In the genomic region with DNA sequence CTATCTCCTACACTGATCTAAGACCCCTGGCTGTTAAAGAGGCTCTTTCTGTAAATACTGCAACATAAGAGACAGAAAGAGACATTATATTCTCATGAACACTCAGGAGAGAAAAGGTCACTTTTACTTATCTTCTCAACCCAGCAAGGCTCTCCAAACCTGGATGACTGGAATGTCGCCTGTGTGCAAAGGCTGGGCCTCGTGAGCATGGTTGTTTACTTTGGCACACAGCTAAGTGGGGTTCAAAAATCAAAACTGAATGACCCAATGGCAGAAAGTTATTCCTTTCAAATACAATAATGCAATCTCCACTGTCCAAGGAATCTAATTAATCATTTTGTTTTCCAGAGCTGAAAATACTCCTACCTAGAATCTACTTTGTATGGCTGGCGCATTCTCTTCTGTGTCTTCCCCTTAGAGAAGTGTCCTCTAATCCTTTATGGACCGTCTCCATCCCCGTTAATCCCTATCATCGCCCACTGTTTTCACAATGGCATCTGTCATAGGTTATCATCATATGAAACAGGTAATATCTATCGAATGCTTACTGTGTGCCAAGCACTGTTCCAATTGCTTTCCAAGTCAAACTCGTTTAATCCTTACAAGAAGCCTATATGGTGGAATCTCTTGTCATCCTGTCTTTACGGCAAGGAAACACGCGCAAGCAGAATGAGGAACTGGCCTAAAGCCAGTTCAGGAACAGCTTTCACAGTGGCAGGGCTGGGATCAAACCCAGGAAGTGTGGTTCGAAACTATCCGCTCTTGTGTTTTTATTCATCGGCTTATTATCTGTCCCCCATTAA, we compare ENCODE assay signal across 8 cellular contexts.
A peak's percentile ranks its signal among the peaks of the same experiment; 100 is the strongest.
DNase-seq lines count a peak whose midpoint lies in the region; ATAC-seq and TF ChIP-seq lines count a peak whose summit lies in the region.

No MANE protein-coding gene starts in this region.

- peak overlapping the region; percentile 95 for H3K4me2 ChIP-seq in BLaER1
- H3K4me2 ChIP-seq in KMS-11: peak overlapping the region; percentile 72

- peaks cover 32% of the 10 kb centered on the region; the same call in 1 of the 2 replicates for H3K79me2 ChIP-seq in KMS-11 (ENCODE audit: insufficient read depth, low read depth)

- H3K27me3 ChIP-seq in BLaER1 (no peaks in the 10 kb centered on the region), KMS-11 (ENCODE audit: insufficient read depth, low read depth) (no peaks in the 10 kb centered on the region), brain microvascular endothelial cell (replicated peaks) (no peaks in the 10 kb centered on the region), muscle layer of colon (ENCODE audit: control insufficient read depth in 1 of 2, insufficient read depth in 2 of 2, low read length in 2 of 2) (no peaks in the 10 kb centered on the region)

- H3K27ac ChIP-seq in BLaER1 (no peak overlapping the region), KMS-11 (no peak overlapping the region), brain microvascular endothelial cell (no peak overlapping the region), muscle layer of colon (ENCODE audit: low read depth, low read length) (no peak overlapping the region)

- ATAC-seq in HG03571 (IDR thresholded peaks at IDR 0.05; ENCODE audit: unreplicated experiment): no peak

- H3K4me3 ChIP-seq in BLaER1 (peak overlapping the region; percentile 94), KMS-11 (IDR thresholded peaks at IDR 0.05; ENCODE audit: insufficient read depth, low read depth, low read length) (no peak overlapping the region), brain microvascular endothelial cell (ENCODE audit: low read depth, low read length) (peak overlapping the region; percentile 88), muscle layer of colon (ENCODE audit: low read depth in 1 of 2, low read length in 2 of 2) (peak overlapping the region in 1 of 2 donors; percentile 96)

- no peak overlapping the region for H2AFZ ChIP-seq in KMS-11 (ENCODE audit: low read depth)

- in situ Hi-C loops in brain microvascular endothelial cell (cut with HindIII; ENCODE audit: low pct_ligation_motif_present, low sequenced_read_pairs): no loop called here

- H3K36me3 ChIP-seq in BLaER1 (peaks cover 20% of the 10 kb centered on the region), KMS-11 (ENCODE audit: insufficient read depth) (no peaks in the 10 kb centered on the region), brain microvascular endothelial cell (replicated peaks) (no peaks in the 10 kb centered on the region), muscle layer of colon (ENCODE audit: insufficient read depth, low read length) (no peaks in the 10 kb centered on the region)

- H3K4me1 ChIP-seq in BLaER1 (peaks cover 48% of the 10 kb centered on the region), KMS-11 (ENCODE audit: low read depth, poor library complexity, severe bottlenecking) (peaks cover 16% of the 10 kb centered on the region), muscle layer of colon (ENCODE audit: insufficient read depth, low read length) (peaks cover 7% of the 10 kb centered on the region)

- H3K9me3 ChIP-seq in BLaER1: no peaks in the 10 kb centered on the region
- H3K9me3 ChIP-seq in muscle layer of colon (ENCODE audit: low read length): no peaks in the 10 kb centered on the region

- TF ChIP-seq CTCF in KMS-11 (conservative IDR thresholded peaks at IDR 0.05; ENCODE audit: low read depth, low read length) (no peak), brain microvascular endothelial cell (IDR thresholded peaks at IDR 0.05; ENCODE audit: low read depth, low read length, missing control alignments) (no peak)

- H3K9ac ChIP-seq in BLaER1 (peak overlapping the region; percentile 90; the same call in 1 of the 2 replicates), KMS-11 (no peak overlapping the region), muscle layer of colon (ENCODE audit: low read length) (peak overlapping the region; percentile 38)

- DNase-seq in brain microvascular endothelial cell: no peak
- DNase-seq in glomerular visceral epithelial cell (ENCODE audit: extremely low spot score): no peak
- no peak for DNase-seq in HuH-7.5 (ENCODE audit: low spot score)
- no peak for DNase-seq in NCI-H1694 (lab: John Stamatoyannopoulos, UW)

- H4K20me1 ChIP-seq in BLaER1 (peaks cover 7% of the 10 kb centered on the region; the same call in 1 of the 2 replicates), KMS-11 (ENCODE audit: insufficient read depth) (no peaks in the 10 kb centered on the region)
